In the genomic region with DNA sequence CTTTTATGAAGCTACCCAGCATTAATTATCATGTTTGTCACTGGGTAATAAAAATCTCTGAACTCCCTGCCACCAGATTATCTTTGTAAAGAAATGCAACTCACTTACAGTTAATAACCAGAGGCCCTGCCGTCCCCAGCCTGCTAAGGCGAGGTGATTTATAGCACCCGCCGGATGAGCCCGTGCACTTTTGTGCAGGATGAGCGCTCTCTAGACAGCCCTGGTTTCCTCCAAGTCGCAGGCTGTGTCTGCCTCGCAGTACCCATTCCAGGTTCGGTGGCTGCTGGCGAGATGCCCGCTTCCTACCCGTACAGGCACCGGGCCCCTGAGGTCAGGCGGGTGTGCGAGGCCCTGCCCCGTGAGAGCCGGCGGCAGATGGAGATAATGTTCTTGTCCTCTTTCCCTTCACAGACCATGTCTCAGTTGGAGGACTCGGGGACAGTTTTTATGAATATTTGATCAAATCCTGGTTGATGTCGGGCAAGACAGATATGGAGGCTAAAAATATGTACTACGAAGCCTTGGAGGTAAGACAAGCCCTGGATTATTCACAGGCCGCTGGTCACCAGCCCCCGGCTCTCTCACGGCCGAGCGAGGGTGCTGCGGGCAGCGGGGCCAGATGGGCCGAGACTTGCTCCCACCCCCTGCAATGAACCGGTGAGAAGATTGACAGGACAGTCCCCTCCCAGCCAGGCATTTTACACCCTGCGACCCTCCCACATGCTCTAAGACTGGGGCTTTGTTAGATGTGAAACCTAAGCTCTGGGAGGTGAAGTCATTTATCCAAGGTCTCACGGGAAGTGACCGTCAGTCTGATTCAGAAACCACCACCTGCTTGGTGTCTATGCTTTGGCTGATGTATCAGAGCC, we compare ENCODE assay signal across 1 cellular context.
TF ChIP-seq lines count a peak whose summit lies in the region.

No MANE protein-coding gene starts in this region.

TF ChIP-seq in liver, 16 proteins besides CTCF, POLR2A, EP300 and RAD21:
- TF ChIP-seq, protein P1, sequence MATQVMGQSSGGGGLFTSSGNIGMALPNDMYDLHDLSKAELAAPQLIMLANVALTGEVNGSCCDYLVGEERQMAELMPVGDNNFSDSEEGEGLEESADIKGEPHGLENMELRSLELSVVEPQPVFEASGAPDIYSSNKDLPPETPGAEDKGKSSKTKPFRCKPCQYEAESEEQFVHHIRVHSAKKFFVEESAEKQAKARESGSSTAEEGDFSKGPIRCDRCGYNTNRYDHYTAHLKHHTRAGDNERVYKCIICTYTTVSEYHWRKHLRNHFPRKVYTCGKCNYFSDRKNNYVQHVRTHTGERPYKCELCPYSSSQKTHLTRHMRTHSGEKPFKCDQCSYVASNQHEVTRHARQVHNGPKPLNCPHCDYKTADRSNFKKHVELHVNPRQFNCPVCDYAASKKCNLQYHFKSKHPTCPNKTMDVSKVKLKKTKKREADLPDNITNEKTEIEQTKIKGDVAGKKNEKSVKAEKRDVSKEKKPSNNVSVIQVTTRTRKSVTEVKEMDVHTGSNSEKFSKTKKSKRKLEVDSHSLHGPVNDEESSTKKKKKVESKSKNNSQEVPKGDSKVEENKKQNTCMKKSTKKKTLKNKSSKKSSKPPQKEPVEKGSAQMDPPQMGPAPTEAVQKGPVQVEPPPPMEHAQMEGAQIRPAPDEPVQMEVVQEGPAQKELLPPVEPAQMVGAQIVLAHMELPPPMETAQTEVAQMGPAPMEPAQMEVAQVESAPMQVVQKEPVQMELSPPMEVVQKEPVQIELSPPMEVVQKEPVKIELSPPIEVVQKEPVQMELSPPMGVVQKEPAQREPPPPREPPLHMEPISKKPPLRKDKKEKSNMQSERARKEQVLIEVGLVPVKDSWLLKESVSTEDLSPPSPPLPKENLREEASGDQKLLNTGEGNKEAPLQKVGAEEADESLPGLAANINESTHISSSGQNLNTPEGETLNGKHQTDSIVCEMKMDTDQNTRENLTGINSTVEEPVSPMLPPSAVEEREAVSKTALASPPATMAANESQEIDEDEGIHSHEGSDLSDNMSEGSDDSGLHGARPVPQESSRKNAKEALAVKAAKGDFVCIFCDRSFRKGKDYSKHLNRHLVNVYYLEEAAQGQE (IDR thresholded peaks at IDR 0.05), result no peak
- peak; percentile 88 for TF ChIP-seq NR2F2 (IDR thresholded peaks at IDR 0.05)
